18 cellular contexts compared by ENCODE assay signal in the genomic region with DNA sequence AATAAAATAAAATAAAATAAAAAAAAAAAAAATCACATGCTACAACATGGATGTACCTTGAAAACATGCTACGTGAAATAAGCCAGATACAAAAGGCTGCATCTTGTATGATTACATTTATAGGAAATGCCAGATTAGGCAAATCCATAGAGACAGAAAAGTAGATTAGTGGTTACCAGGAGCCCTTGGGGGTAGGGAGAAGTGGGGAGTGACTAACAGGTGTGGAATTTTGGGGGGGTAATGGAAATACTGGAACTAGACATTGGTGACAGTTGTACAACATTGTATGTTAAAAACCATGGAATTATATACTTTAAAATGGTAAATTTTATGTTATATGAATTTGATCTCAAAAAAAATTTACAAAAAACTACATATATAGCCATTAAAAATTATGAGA. TPM values are rescaled to one million over a fixed set of nuclear protein-coding genes. Genes with fewer than 3 reads are reported as not detected.
DNase-seq lines count a peak whose midpoint lies in the region; ATAC-seq, FAIRE-seq and TF ChIP-seq lines count a peak whose summit lies in the region.
"Had no signal": no experiment of that assay in that cellular context is flagged by ENCODE, and none has a peak within 500 bp of the region (broad histone marks: within the 10 kb centered on the region; RNA-seq: fewer than 3 reads in every experiment).

No MANE protein-coding gene starts in this region.

- no peak for TF ChIP-seq RAD21 in HepG2 (CRISPR knock-in tag; IDR thresholded peaks at IDR 0.05)

- no TSS peak for BruUV-seq in HepG2 (replicated peaks; lab: Mats Ljungman, UMichigan)

- TF ChIP-seq EP300 in HepG2 (IDR thresholded peaks at IDR 0.05; ENCODE audit: low read depth in 2 of 2, low read length in 2 of 2) (no peak), HepG2 (CRISPR knock-in tag; IDR thresholded peaks at IDR 0.05; ENCODE audit: borderline replicate concordance) (no peak)

- DNase-seq in right lobe of liver (no peak), HepG2 (ENCODE audit: low spot score) (no peak), frontal cortex (ENCODE audit: low spot score in 2 of 2) (no peak), midbrain (lab: John Stamatoyannopoulos, UW) (no peak), ecto neural progenitor cell (ENCODE audit: low spot score) (no peak)
- DNase-seq in activated CD4-positive, CD25-positive, alpha-beta regulatory T cell (lab: John Stamatoyannopoulos, UW): no peak
- DNase-seq: 8988T; BE2C; CD4-positive, alpha-beta memory T cell; DND-41; GOT3; H9 had no signal

- peaks cover 0 to 27% (median 6%) of the 10 kb centered on the region in 4 donors for H3K4me1 ChIP-seq in right lobe of liver
- no peaks in the 10 kb centered on the region for H3K4me1 ChIP-seq in HepG2 (ENCODE audit: insufficient read depth, low read length)
- peaks cover 7% of the 10 kb centered on the region for H3K4me1 ChIP-seq in HEK293 (ENCODE audit: control insufficient read depth, insufficient read depth, low read length)
- H3K4me1 ChIP-seq: BE2C had no signal

- H3K36me3 ChIP-seq in right lobe of liver (no peaks in the 10 kb centered on the region), HepG2 (replicated peaks in 1 of 2; ENCODE audit: control insufficient read depth in 1 of 2, insufficient read depth in 2 of 2, low read length in 2 of 2) (no peaks in the 10 kb centered on the region), HEK293 (ENCODE audit: control insufficient read depth in 2 of 2, insufficient read depth in 1 of 2, low read length in 2 of 2) (no peaks in the 10 kb centered on the region)
- H3K36me3 ChIP-seq: BE2C had no signal

- H3K27ac ChIP-seq in right lobe of liver (peak overlapping the region in 2 of 3 donors; percentile 8 to 57), HepG2 (ENCODE audit: extremely low read length, insufficient read depth, low read length) (no peak overlapping the region), HEK293 (ENCODE audit: extremely low read depth, low read depth, low read length) (no peak overlapping the region)
- H3K27ac ChIP-seq: C4-2B had no signal

- H3K27me3 ChIP-seq in right lobe of liver (no peaks in the 10 kb centered on the region), HepG2 (ENCODE audit: control insufficient read depth in 1 of 2, insufficient read depth in 2 of 2, low read length in 2 of 2) (peaks cover 0 to 4% of the 10 kb centered on the region in 2 experiments; a peak in 1 of 5 replicates)
- H3K27me3 ChIP-seq: BE2C had no signal

- no peaks in the 10 kb centered on the region for H4K20me1 ChIP-seq in HepG2 (ENCODE audit: insufficient read depth, low read length)

- H2AFZ ChIP-seq in HepG2 (ENCODE audit: low read length): no peak overlapping the region

- H3K9me3 ChIP-seq in right lobe of liver (no peaks in the 10 kb centered on the region), HepG2 (ENCODE audit: low read length) (no peaks in the 10 kb centered on the region), HEK293 (ENCODE audit: control insufficient read depth, insufficient read depth, low read depth, low read length) (no peaks in the 10 kb centered on the region)
- H3K9me3 ChIP-seq: BE2C had no signal

- H3K4me3 ChIP-seq in right lobe of liver: no peak overlapping the region
- no peak overlapping the region for H3K4me3 ChIP-seq in HepG2 (replicated peaks in 1 of 3; ENCODE audit: insufficient read depth in 1 of 3, low read depth in 2 of 3, low read length in 3 of 3)
- H3K4me3 ChIP-seq in HEK293 (ENCODE audit: low read depth, low read length): no peak overlapping the region

- no peak for TF ChIP-seq CTCF in right lobe of liver (IDR thresholded peaks at IDR 0.05)
- no peak for TF ChIP-seq CTCF in HepG2 (CRISPR knock-in tag; IDR thresholded peaks at IDR 0.05)
- no peak for TF ChIP-seq CTCF in HEK293 (tag by site-specific recombination; IDR thresholded peaks at IDR 0.05)

- 80% methylated on average over 1 of the region's 1 CpG for WGBS in right lobe of liver (ENCODE audit: insufficient coverage, low coverage, low lambda C conversion rate, missing lambda C conversion rate)
- 8% methylated on average over 1 of the region's 1 CpG for WGBS in HepG2 (ENCODE audit: low lambda C conversion rate)

- FAIRE-seq in HepG2 (lab: Jason Lieb, UNC) (no peak), frontal cortex (lab: Jason Lieb, UNC) (peak; percentile 51)
- FAIRE-seq: D721Med, GM12891, HTR-8/SVneo had no signal

- POLR2A ChIA-PET in HepG2 (lab: Yijun Ruan, JAX): no interaction called here
- POLR2A ChIA-PET in HEK293 (lab: Yijun Ruan, JAX): interaction anchor here (0.9 kb wide), 1 partner anchor 203 kb away, joined by 3 read pairs; no protein-coding TSS in a partner anchor

- H3K9ac ChIP-seq in HepG2 (ENCODE audit: insufficient read depth, low read depth, low read length): no peak overlapping the region

- intact Hi-C loops in right lobe of liver (cut with DNase I) (no loop called here), HepG2 (cut with micrococcal nuclease; ENCODE audit: unreplicated experiment) (no loop called here)

- no peaks in the 10 kb centered on the region for H3K79me2 ChIP-seq in HepG2 (ENCODE audit: insufficient read depth, low read length)

- in situ Hi-C loops in HepG2 (cut with HindIII; ENCODE audit: extremely low pct_ligation_motif_present, low pct_unique_long_range_greater_than_20kb): no loop called here

- CTCF ChIA-PET in HepG2 (lab: Yijun Ruan, JAX; ENCODE audit: low intra/inter-chr PET ratio, low total read pairs) (no interaction called here), HEK293 (lab: Yijun Ruan, JAX) (interaction anchor here (0.8 to 1.4 kb wide), 2 partner anchors 11 to 1171 kb away, joined by 4 to 5 read pairs; no protein-coding TSS in a partner anchor)

- TF ChIP-seq POLR2A in right lobe of liver (IDR thresholded peaks at IDR 0.05) (no peak), HepG2 (IDR thresholded peaks at IDR 0.05; ENCODE audit: insufficient read depth in 1 of 2, low read depth in 2 of 2, low read length in 2 of 2) (no peak)

- ATAC-seq in right lobe of liver (no peak), HepG2 (no peak), GM21423 (IDR thresholded peaks at IDR 0.05; ENCODE audit: unreplicated experiment) (no peak)

- no peak overlapping the region for H3K4me2 ChIP-seq in HepG2 (ENCODE audit: low read depth, low read length)

TF ChIP-seq in HepG2, 621 proteins besides CTCF, POLR2A, EP300 and RAD21 (continues in another document):
- no peak for TF ChIP-seq MEIS1 (CRISPR knock-in tag; IDR thresholded peaks at IDR 0.05; ENCODE audit: borderline replicate concordance)
- no peak for TF ChIP-seq TP53 (CRISPR knock-in tag; conservative IDR thresholded peaks at IDR 0.05)
- TF ChIP-seq, protein P1, sequence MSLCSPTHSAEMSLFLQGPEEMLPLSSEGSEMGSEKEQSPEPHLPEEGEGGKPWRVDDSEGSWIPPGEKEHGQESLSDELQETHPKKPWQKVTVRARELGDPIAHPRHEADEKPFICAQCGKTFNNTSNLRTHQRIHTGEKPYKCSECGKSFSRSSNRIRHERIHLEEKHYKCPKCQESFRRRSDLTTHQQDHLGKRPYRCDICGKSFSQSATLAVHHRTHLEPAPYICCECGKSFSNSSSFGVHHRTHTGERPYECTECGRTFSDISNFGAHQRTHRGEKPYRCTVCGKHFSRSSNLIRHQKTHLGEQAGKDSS (CRISPR knock-in tag; IDR thresholded peaks at IDR 0.05; ENCODE audit: borderline replicate concordance, low read depth): no peak

TF ChIP-seq in HEK293, 187 proteins besides CTCF, POLR2A, EP300 and RAD21:
- TF ChIP-seq ZNF660 (tag by site-specific recombination; IDR thresholded peaks at IDR 0.05) (no peak), GLIS1 (tag by site-specific recombination; IDR thresholded peaks at IDR 0.05) (peak; percentile 36; the same call in 1 of the 2 replicates)

RNA-seq across cellular contexts. Expression of a gene that starts 47.3 kb away (rescaled TPM):
- 10 to 100 TPM; 22.0 to 82.7 (median 38.7) TPM for total RNA-seq in right lobe of liver
- total RNA-seq in HepG2 (2016; rRNA removed; fragmentation: Illumina TruSeq; extraction: Trizol): not detected in 2 replicates
- total RNA-seq in HepG2 (2016; cell fraction: cytosol; rRNA removed; fragmentation: Illumina TruSeq; extraction: Trizol; ENCODE audit: low read depth): not detected in 2 replicates
- total RNA-seq in HepG2 (2016; cell fraction: insoluble cytoplasmic fraction; rRNA removed; fragmentation: Illumina TruSeq; extraction: Trizol): not detected in 2 replicates
- not detected in 2 replicates for total RNA-seq in HepG2 (2016; cell fraction: membrane; rRNA removed; fragmentation: Illumina TruSeq; extraction: Trizol)
- total RNA-seq in HepG2 (2016; cell fraction: nucleus; rRNA removed; fragmentation: Illumina TruSeq; extraction: Trizol): not detected in 2 replicates
- not detected in 2 replicates for polyA plus RNA-seq in HepG2 (2011; rRNA removed)
- polyA plus RNA-seq in HepG2 (2011; cell fraction: cytosol; rRNA removed): not detected in 2 replicates
- not detected in 2 replicates for polyA plus RNA-seq in HepG2 (2011; cell fraction: nucleus; rRNA removed)
- not detected in 2 replicates for polyA plus RNA-seq in HepG2 (2012)
- polyA plus RNA-seq in HepG2 (2016; cell fraction: cytosol; fragmentation: Illumina TruSeq; extraction: Trizol; ENCODE audit: low read depth): not detected in 2 replicates
- not detected in 2 replicates for polyA plus RNA-seq in HepG2 (2016; cell fraction: insoluble cytoplasmic fraction; fragmentation: Illumina TruSeq; extraction: Trizol; ENCODE audit: low read depth)
- not detected in 2 replicates for polyA plus RNA-seq in HepG2 (2016; cell fraction: membrane; fragmentation: Illumina TruSeq; extraction: Trizol; ENCODE audit: low read depth)
- not detected in 2 replicates for polyA plus RNA-seq in HepG2 (2016; cell fraction: nucleus; fragmentation: Illumina TruSeq; extraction: Trizol; ENCODE audit: insufficient read depth, low read depth)
- polyA minus RNA-seq in HepG2 (2011; rRNA and poly(A)+ RNA removed; ENCODE audit: low replicate concordance): 10.5 TPM in 1 of 2 replicates, not detected in the other
- polyA minus RNA-seq in HepG2 (2011; cell fraction: cytosol; rRNA and poly(A)+ RNA removed): not detected in 2 replicates
- not detected in 2 replicates for polyA minus RNA-seq in HepG2 (2011; cell fraction: nucleus; rRNA and poly(A)+ RNA removed)
- 66.9 TPM for total RNA-seq in frontal cortex

Comparison
In these comparisons a context has a peak if more than half of its experiments do, and no peak if none do; other contexts are left out.
1. H3K27ac ChIP-seq: peak in right lobe of liver (2 of 3); none in HepG2 (single experiment) and HEK293 (single experiment).
2. RNA of a gene that starts 47.3 kb away (total RNA-seq): 66.9 TPM in frontal cortex (single experiment) and 22.0 to 82.7 TPM in right lobe of liver; not detected in HepG2; every median in the first group is over 10 times any median in the second.